ENCODE assay signal across 24 cellular contexts in the genomic region with DNA sequence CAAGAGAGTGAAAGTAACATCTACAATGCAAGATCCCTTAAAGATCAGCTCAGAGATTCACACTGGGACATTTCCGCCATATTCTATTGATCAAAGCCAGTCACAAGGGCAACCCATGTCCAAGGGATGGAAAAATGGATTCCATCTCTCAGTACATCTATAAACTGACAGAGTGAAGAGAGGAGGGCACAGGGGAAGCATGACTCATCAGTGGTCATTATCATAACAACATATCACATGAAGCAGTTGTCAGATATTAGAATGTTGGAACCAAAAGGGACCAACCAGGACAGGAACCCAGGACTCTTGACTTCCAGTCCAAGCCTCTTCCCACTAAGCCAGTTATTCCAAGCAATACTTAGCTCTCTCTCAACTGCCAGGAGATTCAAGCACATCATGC. TPM values are rescaled to one million over a fixed set of nuclear protein-coding genes. Genes with fewer than 3 reads are reported as not detected.
DNase-seq lines count a peak whose midpoint lies in the region; ATAC-seq and TF ChIP-seq lines count a peak whose summit lies in the region.
"Had no signal": no experiment of that assay in that cellular context is flagged by ENCODE, and none has a peak within 500 bp of the region (broad histone marks: within the 10 kb centered on the region; RNA-seq: fewer than 3 reads in every experiment).

No MANE protein-coding gene starts in this region.

- no TSS peak for BruUV-seq in PC-3 (replicated peaks; lab: Mats Ljungman, UMichigan)

- H4K20me1 ChIP-seq in PC-3 (ENCODE audit: low read length): no peaks in the 10 kb centered on the region

- H3K4me2 ChIP-seq in PC-3 (ENCODE audit: low read length): peak overlapping the region; percentile 38

- CTCF ChIA-PET in PC-3 (lab: Charles Lee): no interaction called here

- no peaks in the 10 kb centered on the region for H3K79me2 ChIP-seq in PC-3 (ENCODE audit: low read length)

- no peaks in the 10 kb centered on the region for H3K9me3 ChIP-seq in PC-3 (ENCODE audit: low read length)
- H3K9me3 ChIP-seq: gastrocnemius medialis, lower lobe of right lung had no signal

- peak; percentile 63 for DNase-seq in EL
- DNase-seq in PC-3: peak; percentile 49
- DNase-seq in astrocyte of the spinal cord (ENCODE audit: low read depth, low spot score): peak; percentile 40
- DNase-seq in lung microvascular endothelial cell (ENCODE audit: low read depth in 2 of 2): peak; percentile 19 to 49
- no peak for DNase-seq in COLO668 (lab: John Stamatoyannopoulos, UW; ENCODE audit: unreplicated experiment)
- DNase-seq in NOMO-1 treated with DMSO at 0.1 percent for 48 hours (lab: John Stamatoyannopoulos, UW; ENCODE audit: unreplicated experiment): no peak
- DNase-seq in coronary artery (ENCODE audit: low spot score): no peak
- DNase-seq: activated CD8-positive, alpha-beta T cell treated with anti-CD3 and anti-CD28 coated beads for 36 hours; activated effector memory CD4-positive, alpha-beta T cell treated with Interleukin-2 at 50 U/mL for 16 hours; activated naive CD8-positive, alpha-beta T cell treated with anti-CD3 and anti-CD28 coated beads, Interleukin-2, amount 10 ng/mL, durations not matched to agents 7 days and 5 days; effector CD4-positive, alpha-beta T cell; gastrocnemius medialis; Karpas-422; lower lobe of right lung; NCI-H1092; NCI-H187; NCI-H2171 treated with DMSO at 0.1 percent for 48 hours; NCI-H526; posterior cingulate gyrus; stimulated activated CD4-positive, alpha-beta T cell treated with anti-CD3 and anti-CD28 coated beads, Interleukin-15, amount 100 ng/mL, for 24 hours had no signal

- peaks cover 30% of the 10 kb centered on the region for H3K4me1 ChIP-seq in PC-3 (ENCODE audit: insufficient read depth, low read length)

- H3F3A ChIP-seq in PC-3 (ENCODE audit: low read length, unreplicated experiment): no peaks in the 10 kb centered on the region

- TF ChIP-seq CTCF in PC-3 (conservative IDR thresholded peaks at IDR 0.05; ENCODE audit: low read depth, low read length) (no peak), astrocyte of the spinal cord (IDR thresholded peaks at IDR 0.05; ENCODE audit: low read depth, low read length) (no peak), coronary artery (IDR thresholded peaks at IDR 0.05) (no peak)

- intact Hi-C loops in PC-3 (cut with micrococcal nuclease): loop anchor here (5.0 kb wide), 1 partner anchor 61 kb away; no protein-coding TSS in a partner anchor

- no peaks in the 10 kb centered on the region for H3K9me2 ChIP-seq in PC-3 (replicated peaks; ENCODE audit: low read length)

- H2AFZ ChIP-seq in PC-3 (ENCODE audit: low read length): no peak overlapping the region

- H3K4me3 ChIP-seq in PC-3 (ENCODE audit: low read length): no peak overlapping the region
- no peak overlapping the region for H3K4me3 ChIP-seq in astrocyte of the spinal cord (ENCODE audit: low read depth, low read length)
- H3K4me3 ChIP-seq in coronary artery: no peak overlapping the region
- H3K4me3 ChIP-seq: gastrocnemius medialis, lower lobe of right lung had no signal

- in situ Hi-C loops in astrocyte of the spinal cord (cut with HindIII; ENCODE audit: low sequenced_read_pairs): no loop called here

- H3K27ac ChIP-seq in PC-3 (ENCODE audit: low read length) (peak overlapping the region; percentile 56), coronary artery (no peak overlapping the region)
- H3K27ac ChIP-seq: C4-2B, gastrocnemius medialis, lower lobe of right lung had no signal

- no peaks in the 10 kb centered on the region for H3K36me3 ChIP-seq in PC-3 (ENCODE audit: low read depth, low read length)
- H3K36me3 ChIP-seq: gastrocnemius medialis, lower lobe of right lung had no signal

- ATAC-seq in PC-3: no peak
- ATAC-seq in HG03025 (IDR thresholded peaks at IDR 0.05; ENCODE audit: low FRiP score, unreplicated experiment): no peak
- ATAC-seq: activated CD4-positive, CD25-positive, alpha-beta regulatory T cell treated with anti-CD3 and anti-CD28 coated beads, Interleukin-2, amount 50 U/mL, for 24 hours; activated CD8-positive, alpha-beta T cell treated with anti-CD3 and anti-CD28 coated beads for 36 hours; gastrocnemius medialis; sciatic nerve had no signal

- H3K27me3 ChIP-seq in PC-3 (ENCODE audit: low read length): no peaks in the 10 kb centered on the region
- H3K27me3 ChIP-seq: gastrocnemius medialis had no signal

- peak overlapping the region; percentile 8; the same call in 1 of the 2 replicates for H3K9ac ChIP-seq in PC-3 (ENCODE audit: low read length)

- POLR2A ChIA-PET in PC-3 (lab: Charles Lee; ENCODE audit: unreplicated experiment): no interaction called here

RNA-seq across cellular contexts. Expression of a gene that starts 54.9 kb away (rescaled TPM):
- total RNA-seq in PC-3 (2014; rRNA removed): 174 and 183 TPM in 2 replicates
- total RNA-seq in lung microvascular endothelial cell: 24.0 and 56.2 TPM in 2 replicates

Comparison
In these comparisons a context has a peak if more than half of its experiments do, and no peak if none do; other contexts are left out.
1. DNase-seq: peak in EL (single experiment), PC-3 (single experiment), astrocyte of the spinal cord (single experiment) and lung microvascular endothelial cell (2 of 2); none in COLO668 (single experiment), NOMO-1 treated with DMSO at 0.1 percent for 48 hours (single experiment) and coronary artery (single experiment).